ENCODE assay signal across 1 cellular context in the genomic region with DNA sequence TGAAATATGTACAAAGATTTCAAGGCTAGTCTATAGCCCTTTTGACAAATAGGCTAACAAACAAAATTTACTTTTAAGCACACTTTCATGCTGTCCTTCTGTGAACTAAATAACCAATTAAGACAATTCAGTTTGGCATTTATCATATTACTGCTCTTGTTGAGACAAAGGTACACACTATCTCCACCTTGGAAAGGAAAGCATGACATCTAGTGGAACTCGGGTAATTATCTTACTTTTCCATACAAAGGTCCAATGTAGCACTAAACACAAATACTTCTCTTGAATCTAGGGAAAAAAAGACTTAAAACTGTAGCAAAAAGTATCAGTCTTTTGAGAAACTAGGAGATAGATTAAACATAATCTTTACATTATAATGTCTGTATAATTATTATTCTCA.
TF ChIP-seq lines count a peak whose summit lies in the region.

No MANE protein-coding gene starts in this region.

TF ChIP-seq in GM23338, 12 proteins besides CTCF, POLR2A, EP300 and RAD21 (continued from another document):
- TF ChIP-seq ZNF462 (CRISPR knock-in tag; IDR thresholded peaks at IDR 0.05) = no peak
- no peak for TF ChIP-seq EZH2 (IDR thresholded peaks at IDR 0.05; ENCODE audit: low read depth, unreplicated experiment)
- TF ChIP-seq CREB1 (CRISPR knock-in tag; IDR thresholded peaks at IDR 0.05; ENCODE audit: low read depth) = no peak
- no peak for TF ChIP-seq POLR2AphosphoS5 (IDR thresholded peaks at IDR 0.05; ENCODE audit: low read depth)
- TF ChIP-seq EZH2phosphoT487 (IDR thresholded peaks at IDR 0.05; ENCODE audit: unreplicated experiment) = no peak
- TF ChIP-seq, protein P1, sequence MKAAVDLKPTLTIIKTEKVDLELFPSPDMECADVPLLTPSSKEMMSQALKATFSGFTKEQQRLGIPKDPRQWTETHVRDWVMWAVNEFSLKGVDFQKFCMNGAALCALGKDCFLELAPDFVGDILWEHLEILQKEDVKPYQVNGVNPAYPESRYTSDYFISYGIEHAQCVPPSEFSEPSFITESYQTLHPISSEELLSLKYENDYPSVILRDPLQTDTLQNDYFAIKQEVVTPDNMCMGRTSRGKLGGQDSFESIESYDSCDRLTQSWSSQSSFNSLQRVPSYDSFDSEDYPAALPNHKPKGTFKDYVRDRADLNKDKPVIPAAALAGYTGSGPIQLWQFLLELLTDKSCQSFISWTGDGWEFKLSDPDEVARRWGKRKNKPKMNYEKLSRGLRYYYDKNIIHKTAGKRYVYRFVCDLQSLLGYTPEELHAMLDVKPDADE (IDR thresholded peaks at IDR 0.05) = no peak
- TF ChIP-seq, protein P2, sequence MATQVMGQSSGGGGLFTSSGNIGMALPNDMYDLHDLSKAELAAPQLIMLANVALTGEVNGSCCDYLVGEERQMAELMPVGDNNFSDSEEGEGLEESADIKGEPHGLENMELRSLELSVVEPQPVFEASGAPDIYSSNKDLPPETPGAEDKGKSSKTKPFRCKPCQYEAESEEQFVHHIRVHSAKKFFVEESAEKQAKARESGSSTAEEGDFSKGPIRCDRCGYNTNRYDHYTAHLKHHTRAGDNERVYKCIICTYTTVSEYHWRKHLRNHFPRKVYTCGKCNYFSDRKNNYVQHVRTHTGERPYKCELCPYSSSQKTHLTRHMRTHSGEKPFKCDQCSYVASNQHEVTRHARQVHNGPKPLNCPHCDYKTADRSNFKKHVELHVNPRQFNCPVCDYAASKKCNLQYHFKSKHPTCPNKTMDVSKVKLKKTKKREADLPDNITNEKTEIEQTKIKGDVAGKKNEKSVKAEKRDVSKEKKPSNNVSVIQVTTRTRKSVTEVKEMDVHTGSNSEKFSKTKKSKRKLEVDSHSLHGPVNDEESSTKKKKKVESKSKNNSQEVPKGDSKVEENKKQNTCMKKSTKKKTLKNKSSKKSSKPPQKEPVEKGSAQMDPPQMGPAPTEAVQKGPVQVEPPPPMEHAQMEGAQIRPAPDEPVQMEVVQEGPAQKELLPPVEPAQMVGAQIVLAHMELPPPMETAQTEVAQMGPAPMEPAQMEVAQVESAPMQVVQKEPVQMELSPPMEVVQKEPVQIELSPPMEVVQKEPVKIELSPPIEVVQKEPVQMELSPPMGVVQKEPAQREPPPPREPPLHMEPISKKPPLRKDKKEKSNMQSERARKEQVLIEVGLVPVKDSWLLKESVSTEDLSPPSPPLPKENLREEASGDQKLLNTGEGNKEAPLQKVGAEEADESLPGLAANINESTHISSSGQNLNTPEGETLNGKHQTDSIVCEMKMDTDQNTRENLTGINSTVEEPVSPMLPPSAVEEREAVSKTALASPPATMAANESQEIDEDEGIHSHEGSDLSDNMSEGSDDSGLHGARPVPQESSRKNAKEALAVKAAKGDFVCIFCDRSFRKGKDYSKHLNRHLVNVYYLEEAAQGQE (IDR thresholded peaks at IDR 0.05; ENCODE audit: unreplicated experiment) = no peak
- no peak for TF ChIP-seq NANOG (IDR thresholded peaks at IDR 0.05; ENCODE audit: borderline replicate concordance)
- no peak for TF ChIP-seq STAT1 (IDR thresholded peaks at IDR 0.05; ENCODE audit: unreplicated experiment)
- TF ChIP-seq ZNF331 (CRISPR knock-in tag; IDR thresholded peaks at IDR 0.05; ENCODE audit: low read depth) = no peak
- no peak for TF ChIP-seq JUNB (IDR thresholded peaks at IDR 0.05; ENCODE audit: unreplicated experiment)
TF ChIP-seq in GM23338: peak in this region for 0.
